Comparison of ENCODE assay signal across 1 cellular context in genomic region chr3:76063811-76064210, GRCh38.
TF ChIP-seq lines count a peak whose summit lies in the region.

No MANE protein-coding gene starts in this region.

TF ChIP-seq in H1, 55 proteins besides CTCF, POLR2A, EP300 and RAD21 (continued from another document):
- no peak for TF ChIP-seq CHD7 (IDR thresholded peaks at IDR 0.05; ENCODE audit: insufficient replicate concordance, low read length)
TF ChIP-seq in H1: peak in this region for 0.
